In the genomic region with DNA sequence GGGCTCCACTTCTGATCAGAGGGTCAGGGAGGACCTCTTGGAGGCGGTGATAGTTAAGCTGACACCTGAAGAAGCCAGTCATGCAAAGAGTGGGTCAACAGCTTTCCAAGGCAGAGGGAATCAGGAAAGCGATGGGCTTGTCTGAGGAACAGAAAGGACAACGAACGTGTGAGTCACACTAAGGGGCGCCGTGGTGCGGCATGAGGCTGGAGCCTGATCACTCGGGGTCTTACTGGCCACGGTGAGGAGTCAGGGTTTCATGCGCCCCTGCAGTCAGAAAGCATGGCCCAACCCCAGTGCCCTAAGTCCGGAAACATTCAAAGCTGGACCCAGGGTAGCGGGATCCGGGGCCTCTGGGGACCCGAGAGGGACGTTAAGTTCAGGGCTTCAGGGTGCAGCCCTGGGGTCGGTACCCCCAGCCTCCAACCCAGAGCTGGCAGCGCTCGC, we compare ENCODE assay signal across 8 cellular contexts. TPM values are rescaled to one million over a fixed set of nuclear protein-coding genes. Genes with fewer than 3 reads are reported as not detected.
DNase-seq lines count a peak whose midpoint lies in the region.

No MANE protein-coding gene starts in this region.

- no peaks in the 10 kb centered on the region for H3K36me3 ChIP-seq in iPS DF 6.9 (ENCODE audit: control insufficient read depth, insufficient read depth, low read length)

- peak overlapping the region; percentile 62; the same call in 1 of the 2 replicates for H3K4me3 ChIP-seq in iPS DF 6.9 (ENCODE audit: low read length)

- peaks cover 6% of the 10 kb centered on the region; the same call in 1 of the 2 replicates for H3K4me1 ChIP-seq in iPS DF 6.9 (ENCODE audit: control insufficient read depth, insufficient read depth, low read length)

- no peak overlapping the region for H3K27ac ChIP-seq in iPS DF 6.9 (ENCODE audit: low read length)

- no peaks in the 10 kb centered on the region for H3K27me3 ChIP-seq in iPS DF 6.9 (ENCODE audit: control insufficient read depth, insufficient read depth, low read length)

- DNase-seq in AG20443 (ENCODE audit: low spot score), result peak; percentile 19
- peak; percentile 21 for DNase-seq in H4 (ENCODE audit: low spot score)
- peak; percentile 67 for DNase-seq in activated CD8-positive, alpha-beta memory T cell treated with anti-CD3 and anti-CD28 coated beads for 24 hours
- DNase-seq in iPS DF 6.9 (ENCODE audit: low read depth, low spot score), result no peak
- peak; percentile 45 for DNase-seq in stimulated activated CD8-positive, alpha-beta memory T cell treated with anti-CD3 and anti-CD28 coated beads, Interleukin-4, amount 100 ng/mL, for 48 hours
- no peak for DNase-seq in cerebellar nuclear complex (lab: John Stamatoyannopoulos, UW)
- DNase-seq in retina, result no peak
- no peak for DNase-seq in stimulated activated naive CD4-positive, alpha-beta T cell (lab: John Stamatoyannopoulos, UW)

- no CpG with 5 or more reads among the region's 18 CpGs for WGBS in iPS DF 6.9 (ENCODE audit: insufficient coverage, insufficient read length)

- no peaks in the 10 kb centered on the region for H3K9me3 ChIP-seq in iPS DF 6.9 (ENCODE audit: control insufficient read depth, insufficient read depth, low read length)

RNA-seq across cellular contexts. Expression of a gene that starts 50.5 kb away (rescaled TPM):
- total RNA-seq in H4 (2014; rRNA removed; shearing (Covaris generic)), result not detected in 2 replicates

Comparison
In these comparisons a context has a peak if more than half of its experiments do, and no peak if none do; other contexts are left out.
1. DNase-seq: peak in AG20443 (single experiment), H4 (single experiment), activated CD8-positive, alpha-beta memory T cell treated with anti-CD3 and anti-CD28 coated beads for 24 hours (single experiment) and stimulated activated CD8-positive, alpha-beta memory T cell treated with anti-CD3 and anti-CD28 coated beads, Interleukin-4, amount 100 ng/mL, for 48 hours (single experiment); none in iPS DF 6.9 (single experiment), cerebellar nuclear complex (0 of 2), retina (single experiment) and stimulated activated naive CD4-positive, alpha-beta T cell (0 of 6).